In the genomic region with DNA sequence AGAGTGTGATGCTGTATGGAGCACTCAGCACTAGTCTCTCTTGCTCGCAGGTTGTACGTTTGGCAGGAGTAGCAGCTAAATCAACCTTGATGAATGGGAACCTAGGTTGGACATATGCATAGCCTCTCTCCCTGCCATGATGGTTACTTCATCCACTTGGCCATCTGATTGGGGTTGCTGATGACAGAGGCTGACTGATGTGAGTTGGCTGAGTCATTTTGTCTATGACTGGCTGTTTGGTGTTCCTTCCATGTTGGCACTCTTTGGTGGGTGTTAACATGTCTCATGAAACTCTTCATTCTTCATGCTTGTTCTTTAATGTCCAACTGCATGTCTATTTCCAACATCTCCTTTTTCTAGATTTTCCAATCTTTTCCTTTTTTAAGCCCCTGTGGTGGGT, we compare ENCODE assay signal across 2 cellular contexts.
TF ChIP-seq lines count a peak whose summit lies in the region.

No MANE protein-coding gene starts in this region.

TF ChIP-seq in IMR-90, 13 proteins besides CTCF, POLR2A, EP300 and RAD21:
- no peak for TF ChIP-seq MAFK (IDR thresholded peaks at IDR 0.05; ENCODE audit: low read depth, low read length)
- TF ChIP-seq MAZ (IDR thresholded peaks at IDR 0.05; ENCODE audit: borderline replicate concordance, low read depth, low read length): no peak
- no peak for TF ChIP-seq NFE2L2 (IDR thresholded peaks at IDR 0.05; ENCODE audit: low read depth, low read length)
- no peak for TF ChIP-seq RCOR1 (IDR thresholded peaks at IDR 0.05; ENCODE audit: insufficient replicate concordance, low read length)
- TF ChIP-seq, protein P1, sequence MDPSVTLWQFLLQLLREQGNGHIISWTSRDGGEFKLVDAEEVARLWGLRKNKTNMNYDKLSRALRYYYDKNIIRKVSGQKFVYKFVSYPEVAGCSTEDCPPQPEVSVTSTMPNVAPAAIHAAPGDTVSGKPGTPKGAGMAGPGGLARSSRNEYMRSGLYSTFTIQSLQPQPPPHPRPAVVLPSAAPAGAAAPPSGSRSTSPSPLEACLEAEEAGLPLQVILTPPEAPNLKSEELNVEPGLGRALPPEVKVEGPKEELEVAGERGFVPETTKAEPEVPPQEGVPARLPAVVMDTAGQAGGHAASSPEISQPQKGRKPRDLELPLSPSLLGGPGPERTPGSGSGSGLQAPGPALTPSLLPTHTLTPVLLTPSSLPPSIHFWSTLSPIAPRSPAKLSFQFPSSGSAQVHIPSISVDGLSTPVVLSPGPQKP (IDR thresholded peaks at IDR 0.05; ENCODE audit: borderline replicate concordance, low read depth, low read length): no peak
- TF ChIP-seq CHD1 (IDR thresholded peaks at IDR 0.05; ENCODE audit: low read depth, low read length): no peak
- TF ChIP-seq FOS (IDR thresholded peaks at IDR 0.05; ENCODE audit: low read depth, low read length): no peak
- TF ChIP-seq RFX5 (IDR thresholded peaks at IDR 0.05; ENCODE audit: low read depth, low read length): no peak
- no peak for TF ChIP-seq SMC3 (IDR thresholded peaks at IDR 0.05; ENCODE audit: low read depth, low read length)
- TF ChIP-seq, protein P2, sequence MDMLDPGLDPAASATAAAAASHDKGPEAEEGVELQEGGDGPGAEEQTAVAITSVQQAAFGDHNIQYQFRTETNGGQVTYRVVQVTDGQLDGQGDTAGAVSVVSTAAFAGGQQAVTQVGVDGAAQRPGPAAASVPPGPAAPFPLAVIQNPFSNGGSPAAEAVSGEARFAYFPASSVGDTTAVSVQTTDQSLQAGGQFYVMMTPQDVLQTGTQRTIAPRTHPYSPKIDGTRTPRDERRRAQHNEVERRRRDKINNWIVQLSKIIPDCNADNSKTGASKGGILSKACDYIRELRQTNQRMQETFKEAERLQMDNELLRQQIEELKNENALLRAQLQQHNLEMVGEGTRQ (IDR thresholded peaks at IDR 0.05; ENCODE audit: low read depth, low read length): no peak
- no peak for TF ChIP-seq CEBPB (IDR thresholded peaks at IDR 0.05; ENCODE audit: low read depth, low read length)
- TF ChIP-seq BHLHE40 (IDR thresholded peaks at IDR 0.05; ENCODE audit: low read depth, low read length): no peak
- no peak for TF ChIP-seq MXI1 (IDR thresholded peaks at IDR 0.05; ENCODE audit: borderline replicate concordance, low read depth, low read length)

TF ChIP-seq in K562, 482 proteins besides CTCF, POLR2A, EP300 and RAD21:
- no peak for TF ChIP-seq ZNF75A (CRISPR knock-in tag; IDR thresholded peaks at IDR 0.05)
- TF ChIP-seq ZNF253 (CRISPR knock-in tag; conservative IDR thresholded peaks at IDR 0.05): no peak
- no peak for TF ChIP-seq CREBBP (IDR thresholded peaks at IDR 0.05; ENCODE audit: low read depth, low read length)
- TF ChIP-seq, protein P3, sequence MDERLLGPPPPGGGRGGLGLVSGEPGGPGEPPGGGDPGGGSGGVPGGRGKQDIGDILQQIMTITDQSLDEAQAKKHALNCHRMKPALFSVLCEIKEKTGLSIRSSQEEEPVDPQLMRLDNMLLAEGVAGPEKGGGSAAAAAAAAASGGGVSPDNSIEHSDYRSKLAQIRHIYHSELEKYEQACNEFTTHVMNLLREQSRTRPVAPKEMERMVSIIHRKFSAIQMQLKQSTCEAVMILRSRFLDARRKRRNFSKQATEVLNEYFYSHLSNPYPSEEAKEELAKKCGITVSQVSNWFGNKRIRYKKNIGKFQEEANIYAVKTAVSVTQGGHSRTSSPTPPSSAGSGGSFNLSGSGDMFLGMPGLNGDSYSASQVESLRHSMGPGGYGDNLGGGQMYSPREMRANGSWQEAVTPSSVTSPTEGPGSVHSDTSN (CRISPR knock-in tag; IDR thresholded peaks at IDR 0.05; ENCODE audit: low read depth): no peak
- TF ChIP-seq, protein P3 (tag; conservative IDR thresholded peaks at IDR 0.05; ENCODE audit: low read depth): 0 out of 2 replicates have a peak, but pooled peaks have one; percentile 14
- no peak for TF ChIP-seq CBX8 (IDR thresholded peaks at IDR 0.05; ENCODE audit: borderline replicate concordance, extremely low read depth, low read depth, low read length, poor library complexity, severe bottlenecking)
- TF ChIP-seq, protein P4, sequence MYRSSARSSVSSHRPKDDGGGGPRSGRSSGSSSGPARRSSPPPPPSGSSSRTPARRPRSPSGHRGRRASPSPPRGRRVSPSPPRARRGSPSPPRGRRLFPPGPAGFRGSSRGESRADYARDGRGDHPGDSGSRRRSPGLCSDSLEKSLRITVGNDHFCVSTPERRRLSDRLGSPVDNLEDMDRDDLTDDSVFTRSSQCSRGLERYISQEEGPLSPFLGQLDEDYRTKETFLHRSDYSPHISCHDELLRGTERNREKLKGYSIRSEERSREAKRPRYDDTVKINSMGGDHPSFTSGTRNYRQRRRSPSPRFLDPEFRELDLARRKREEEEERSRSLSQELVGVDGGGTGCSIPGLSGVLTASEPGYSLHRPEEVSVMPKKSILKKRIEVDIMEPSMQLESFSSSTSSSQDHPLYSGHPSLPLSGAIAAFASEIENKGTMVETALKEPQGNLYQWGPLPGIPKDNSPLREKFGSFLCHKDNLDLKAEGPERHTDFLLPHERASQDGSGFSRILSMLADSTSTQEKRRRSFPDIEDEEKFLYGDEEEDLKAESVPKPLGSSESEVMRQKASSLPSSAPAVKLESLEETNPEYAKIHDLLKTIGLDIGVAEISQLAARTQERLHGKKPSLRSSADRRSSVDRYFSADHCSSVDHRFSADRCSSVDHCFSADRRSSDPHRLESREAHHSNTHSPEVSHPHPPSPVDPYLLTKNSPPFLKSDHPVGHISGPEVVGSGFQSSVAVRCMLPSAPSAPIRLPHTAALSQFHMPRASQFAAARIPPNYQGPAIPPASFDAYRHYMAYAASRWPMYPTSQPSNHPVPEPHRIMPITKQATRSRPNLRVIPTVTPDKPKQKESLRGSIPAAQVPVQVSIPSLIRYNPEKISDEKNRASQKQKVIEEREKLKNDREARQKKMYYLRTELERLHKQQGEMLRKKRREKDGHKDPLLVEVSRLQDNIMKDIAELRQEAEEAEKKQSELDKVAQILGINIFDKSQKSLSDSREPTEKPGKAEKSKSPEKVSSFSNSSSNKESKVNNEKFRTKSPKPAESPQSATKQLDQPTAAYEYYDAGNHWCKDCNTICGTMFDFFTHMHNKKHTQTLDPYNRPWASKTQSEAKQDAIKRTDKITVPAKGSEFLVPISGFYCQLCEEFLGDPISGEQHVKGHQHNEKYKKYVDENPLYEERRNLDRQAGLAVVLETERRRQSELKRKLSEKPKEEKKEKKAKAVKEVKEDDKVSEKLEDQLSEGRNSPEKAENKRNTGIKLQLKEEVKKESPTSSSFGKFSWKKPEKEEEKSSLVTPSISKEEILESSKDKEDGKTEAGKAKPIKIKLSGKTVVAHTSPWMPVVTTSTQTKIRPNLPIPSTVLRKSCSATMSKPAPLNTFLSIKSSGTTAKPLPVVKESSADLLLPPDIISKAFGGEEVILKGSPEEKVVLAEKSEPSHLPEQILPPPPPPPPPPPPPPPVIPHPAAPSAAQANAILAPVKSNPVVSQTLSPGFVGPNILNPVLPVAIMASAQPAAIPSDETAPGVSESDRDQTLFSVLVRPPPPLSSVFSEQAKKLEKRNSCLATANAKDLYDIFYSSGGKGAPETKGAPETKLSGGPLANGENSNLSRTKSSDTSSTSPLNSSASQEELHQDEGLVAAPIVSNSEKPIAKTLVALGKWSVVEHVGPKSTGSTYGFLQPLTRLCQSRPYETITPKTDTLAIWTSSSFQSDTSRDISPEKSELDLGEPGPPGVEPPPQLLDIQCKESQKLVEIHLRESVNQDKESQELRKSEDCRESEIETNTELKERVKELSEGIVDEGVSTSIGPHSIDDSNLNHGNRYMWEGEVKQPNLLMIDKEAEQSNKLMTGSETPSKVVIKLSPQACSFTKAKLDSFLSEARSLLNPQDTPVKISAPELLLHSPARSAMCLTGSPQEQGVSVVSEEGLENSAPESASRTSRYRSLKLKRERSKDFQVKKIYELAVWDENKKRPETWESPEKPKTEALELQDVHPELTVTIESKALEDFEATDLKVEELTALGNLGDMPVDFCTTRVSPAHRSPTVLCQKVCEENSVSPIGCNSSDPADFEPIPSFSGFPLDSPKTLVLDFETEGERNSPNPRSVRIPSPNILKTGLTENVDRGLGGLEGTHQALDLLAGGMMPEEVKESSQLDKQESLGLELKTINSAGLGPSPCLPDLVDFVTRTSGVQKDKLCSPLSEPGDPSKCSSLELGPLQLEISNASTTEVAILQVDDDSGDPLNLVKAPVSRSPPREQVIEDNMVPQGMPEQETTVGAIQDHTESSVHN (IDR thresholded peaks at IDR 0.05; ENCODE audit: borderline replicate concordance in 1 of 2, low read depth in 1 of 2): no peak
- TF ChIP-seq XRCC3 (IDR thresholded peaks at IDR 0.05): no peak
